In genomic region chr10:71728218-71728737, GRCh38 we compare ENCODE assay signal across 8 cellular contexts. TPM values are rescaled to one million over a fixed set of nuclear protein-coding genes. Genes with fewer than 3 reads are reported as not detected.
A peak's percentile ranks its signal among the peaks of the same experiment; 100 is the strongest.
DNase-seq lines count a peak whose midpoint lies in the region; ATAC-seq and TF ChIP-seq lines count a peak whose summit lies in the region.

No MANE protein-coding gene starts in this region.

- H3K27me3 Mint-ChIP-seq in type B pancreatic cell: no peaks in the 10 kb centered on the region

- TF ChIP-seq CTCF in type B pancreatic cell (conservative IDR thresholded peaks at IDR 0.05): no peak

- intact Hi-C loops in left ventricle myocardium superior (cut with micrococcal nuclease): no loop called here

- no peaks in the 10 kb centered on the region for H3K36me3 Mint-ChIP-seq in type B pancreatic cell

- no peak overlapping the region for H3K4me3 Mint-ChIP-seq in type B pancreatic cell

- H3K4me1 Mint-ChIP-seq in type B pancreatic cell (ENCODE audit: unreplicated experiment): peaks cover 24% of the 10 kb centered on the region

- ATAC-seq in GM18511 (IDR thresholded peaks at IDR 0.05; ENCODE audit: unreplicated experiment) (peak; percentile 48), HG02623 (IDR thresholded peaks at IDR 0.05; ENCODE audit: unreplicated experiment) (peak; percentile 30), left ventricle myocardium superior (peak; percentile 83)

- peak; percentile 66 for DNase-seq in RPMI8226
- no peak for DNase-seq in left ventricle myocardium superior
- no peak for DNase-seq in type B pancreatic cell (ENCODE audit: extremely low spot score, unreplicated experiment)
- no peak for DNase-seq in T1000 (lab: John Stamatoyannopoulos, UW)
- DNase-seq in HPDE6-E6E7 (ENCODE audit: extremely low spot score): no peak
- no peak for DNase-seq in NAMALWA (ENCODE audit: low spot score)

- H3K27ac Mint-ChIP-seq in type B pancreatic cell: peak overlapping the region; percentile 88

- no peaks in the 10 kb centered on the region for H3K9me3 Mint-ChIP-seq in type B pancreatic cell

RNA-seq across cellular contexts. Expression of gene C10orf105, which starts 8.7 kb away (rescaled TPM):
- 0.07 TPM for total RNA-seq in left ventricle myocardium superior
- total RNA-seq in type B pancreatic cell (ENCODE audit: low replicate concordance): 0.31 TPM in 1 of 2 replicates, not detected in the other

RNA-seq across cellular contexts. Expression of gene VSIR, which starts 45.0 kb away (rescaled TPM):
- total RNA-seq in left ventricle myocardium superior (127 TPM), type B pancreatic cell (ENCODE audit: low replicate concordance) (47.0 and 82.1 TPM in 2 replicates)

Comparison
In these comparisons a context has a peak if more than half of its experiments do, and no peak if none do; other contexts are left out.
1. ATAC-seq: peak in every context shown above with its lines; median percentile 83 in left ventricle myocardium superior; 48 in GM18511; 30 in HG02623.